Comparison of ENCODE assay signal across 13 cellular contexts in genomic region chr4:48985976-48986653, GRCh38. TPM values are rescaled to one million over a fixed set of nuclear protein-coding genes. Genes with fewer than 3 reads are reported as not detected.
DNase-seq lines count a peak whose midpoint lies in the region; ATAC-seq, FAIRE-seq and TF ChIP-seq lines count a peak whose summit lies in the region.
"Had no signal": no experiment of that assay in that cellular context is flagged by ENCODE, and none has a peak within 500 bp of the region (broad histone marks: within the 10 kb centered on the region; RNA-seq: fewer than 3 reads in every experiment).

CWH43 (plus strand) TSS chr4:48986275; CDS start chr4:48986430, 155 bp downstream.

- H3K4me2 ChIP-seq in HepG2 (ENCODE audit: low read depth, low read length) (no peak within 1 kb of the TSS), OCI-LY7 (ENCODE audit: low read length) (no peak within 1 kb of the TSS)
- H3K4me2 ChIP-seq: BLaER1 had no signal

- H3K36me3 ChIP-seq in liver (ENCODE audit: control insufficient read depth in 4 of 4, insufficient read depth in 3 of 4, low read depth in 1 of 4, low read length in 3 of 4) (no peaks in the 10 kb centered on the region), HepG2 (replicated peaks in 1 of 2; ENCODE audit: control insufficient read depth in 1 of 2, insufficient read depth in 2 of 2, low read length in 2 of 2) (no peaks in the 10 kb centered on the region), OCI-LY7 (ENCODE audit: insufficient read depth, low read length) (no peaks in the 10 kb centered on the region)
- H3K36me3 ChIP-seq: BLaER1 had no signal

- POLR2A ChIA-PET in HepG2 (lab: Yijun Ruan, JAX): no interaction called here
- POLR2A ChIA-PET in OCI-LY7 (lab: Charles Lee): no interaction called here

- H3K4me1 ChIP-seq in liver (ENCODE audit: control insufficient read depth in 4 of 4, insufficient read depth in 4 of 4, low read length in 3 of 4): peaks cover 7 to 11% (median 9%) of the 10 kb centered on the region in 4 donors
- no peaks in the 10 kb centered on the region for H3K4me1 ChIP-seq in HepG2 (ENCODE audit: insufficient read depth, low read length)
- H3K4me1 ChIP-seq in OCI-LY7 (ENCODE audit: insufficient read depth, low read length, poor library complexity, severe bottlenecking): no peaks in the 10 kb centered on the region
- H3K4me1 ChIP-seq: BLaER1 had no signal

- DNase-seq in HepG2 (ENCODE audit: low spot score) (no peak), epithelial cell of prostate (ENCODE audit: low read depth, low spot score) (no peak), lower leg skin (ENCODE audit: low spot score in 2 of 2) (no peak), ureter (ENCODE audit: low spot score) (no peak), A172 (ENCODE audit: low spot score) (no peak), OCI-LY7 (ENCODE audit: low spot score) (no peak)
- no peak for DNase-seq in activated CD8-positive, alpha-beta memory T cell treated with anti-CD3 and anti-CD28 coated beads, Interleukin-2, amount 50 U/mL, for 48 hours
- DNase-seq: activated CD4-positive, alpha-beta memory T cell treated with anti-CD3 and anti-CD28 coated beads for 36 hours; activated naive CD8-positive, alpha-beta T cell treated with anti-CD3 and anti-CD28 coated beads, Interleukin-2, amount 50 U/mL, for 24 hours; NCI-H2029 treated with DMSO at 0.1 percent for 48 hours had no signal

- TF ChIP-seq EP300 in HepG2 (IDR thresholded peaks at IDR 0.05; ENCODE audit: low read depth in 2 of 2, low read length in 2 of 2) (no peak), HepG2 (CRISPR knock-in tag; IDR thresholded peaks at IDR 0.05; ENCODE audit: borderline replicate concordance) (no peak)

- H2AFZ ChIP-seq in HepG2 (ENCODE audit: low read length): no peak within 1 kb of the TSS
- H2AFZ ChIP-seq in OCI-LY7 (ENCODE audit: low read length): no peak within 1 kb of the TSS

- H3K27ac ChIP-seq in liver (ENCODE audit: low read depth in 1 of 2, low read length in 2 of 2): no peak within 1 kb of the TSS
- H3K27ac ChIP-seq in HepG2 (ENCODE audit: extremely low read length, insufficient read depth, low read length): no peak within 1 kb of the TSS
- peak within 1 kb of the TSS; percentile 44 for H3K27ac ChIP-seq in epithelial cell of prostate
- no peak within 1 kb of the TSS for H3K27ac ChIP-seq in OCI-LY7 (ENCODE audit: low read depth, low read length, poor library complexity, severe bottlenecking)
- H3K27ac ChIP-seq: BLaER1 had no signal

- no peak for FAIRE-seq in HepG2 (lab: Jason Lieb, UNC)
- FAIRE-seq: HTR-8/SVneo had no signal

- H4K20me1 ChIP-seq in HepG2 (ENCODE audit: insufficient read depth, low read length): no peaks in the 10 kb centered on the region
- H4K20me1 ChIP-seq in OCI-LY7 (ENCODE audit: insufficient read depth, low read length): no peaks in the 10 kb centered on the region
- H4K20me1 ChIP-seq: BLaER1 had no signal

- H3K4me3 ChIP-seq in liver (ENCODE audit: low read depth in 1 of 3, low read length in 3 of 3) (peak within 1 kb of the TSS; percentile 23 to 57 (median 51)), HepG2 (replicated peaks in 1 of 3; ENCODE audit: insufficient read depth in 1 of 3, low read depth in 2 of 3, low read length in 3 of 3) (no peak within 1 kb of the TSS), lower leg skin (ENCODE audit: low read depth, poor library complexity, severe bottlenecking) (peak within 1 kb of the TSS; percentile 16), OCI-LY7 (ENCODE audit: low read depth, low read length, poor library complexity, severe bottlenecking) (no peak within 1 kb of the TSS)
- H3K4me3 ChIP-seq: BLaER1 had no signal

- BruUV-seq in HepG2 (replicated peaks; lab: Mats Ljungman, UMichigan) (no TSS peak), OCI-LY7 (replicated peaks; lab: Mats Ljungman, UMichigan) (no TSS peak)

- CTCF ChIA-PET in HepG2 (lab: Yijun Ruan, JAX; ENCODE audit: low intra/inter-chr PET ratio, low total read pairs): no interaction called here
- CTCF ChIA-PET in OCI-LY7 (lab: Charles Lee; ENCODE audit: unreplicated experiment): no interaction called here

- in situ Hi-C loops in HepG2 (cut with HindIII; ENCODE audit: extremely low pct_ligation_motif_present, low pct_unique_long_range_greater_than_20kb): no loop called here

- no peak for ATAC-seq in HepG2
- ATAC-seq: activated naive CD8-positive, alpha-beta T cell treated with anti-CD3 and anti-CD28 coated beads, Interleukin-2, amount 50 U/mL, for 24 hours had no signal

- H3K79me2 ChIP-seq in HepG2 (ENCODE audit: insufficient read depth, low read length): no peaks in the 10 kb centered on the region
- no peaks in the 10 kb centered on the region for H3K79me2 ChIP-seq in OCI-LY7 (ENCODE audit: insufficient read depth, low read depth, low read length)

- TF ChIP-seq CTCF in liver (IDR thresholded peaks at IDR 0.05; ENCODE audit: low read depth, low read length, missing input control) (no peak), HepG2 (CRISPR knock-in tag; IDR thresholded peaks at IDR 0.05) (no peak), lower leg skin (IDR thresholded peaks at IDR 0.05) (no peak), OCI-LY7 (conservative IDR thresholded peaks at IDR 0.05; ENCODE audit: low read length) (no peak)

- TF ChIP-seq POLR2A in HepG2 (IDR thresholded peaks at IDR 0.05; ENCODE audit: insufficient read depth in 1 of 2, low read depth in 2 of 2, low read length in 2 of 2) (no peak), lower leg skin (IDR thresholded peaks at IDR 0.05) (no peak)

- H3K9me2 ChIP-seq in OCI-LY7 (ENCODE audit: insufficient read depth, low read length): no peaks in the 10 kb centered on the region

- intact Hi-C loops in HepG2 (cut with micrococcal nuclease; ENCODE audit: unreplicated experiment): no loop called here
- intact Hi-C loops in lower leg skin (cut with DNase I; ENCODE audit: low total_unique reads): no loop called here
- intact Hi-C loops in OCI-LY7 (cut with micrococcal nuclease; ENCODE audit: unreplicated experiment): no loop called here

- no peak within 1 kb of the TSS for H3K9ac ChIP-seq in liver (ENCODE audit: low read depth in 1 of 2, low read length in 2 of 2)
- no peak within 1 kb of the TSS for H3K9ac ChIP-seq in HepG2 (ENCODE audit: insufficient read depth, low read depth, low read length)
- H3K9ac ChIP-seq: BLaER1 had no signal

- 3% methylated on average over 63 of the region's 63 CpGs for WGBS in liver
- WGBS in HepG2 (ENCODE audit: low lambda C conversion rate): 69% methylated on average over 47 of the region's 63 CpGs
- WGBS in lower leg skin, 2 donors: 3 to 10% methylated on average over 3 to 49 of the region's 63 CpGs

- H3K27me3 ChIP-seq in liver (ENCODE audit: control insufficient read depth in 4 of 4, insufficient read depth in 4 of 4, low read length in 3 of 4) (no peaks in the 10 kb centered on the region), HepG2 (ENCODE audit: control insufficient read depth in 1 of 2, insufficient read depth in 2 of 2, low read length in 2 of 2) (peaks cover 0 to 8% of the 10 kb centered on the region in 2 experiments; a peak in 2 of 5 replicates)
- H3K27me3 ChIP-seq: BLaER1 had no signal

- no peaks in the 10 kb centered on the region for H3K9me3 ChIP-seq in liver (ENCODE audit: control insufficient read depth in 4 of 4, low read length in 3 of 4)
- H3K9me3 ChIP-seq in HepG2 (ENCODE audit: low read length): no peaks in the 10 kb centered on the region
- no peaks in the 10 kb centered on the region for H3K9me3 ChIP-seq in OCI-LY7 (ENCODE audit: low read length)

- TF ChIP-seq RAD21 in liver (IDR thresholded peaks at IDR 0.05): no peak
- no peak for TF ChIP-seq RAD21 in HepG2 (CRISPR knock-in tag; IDR thresholded peaks at IDR 0.05)

TF ChIP-seq in liver, 16 proteins besides CTCF, POLR2A, EP300 and RAD21 (continues in another document):
- TF ChIP-seq FOXA1 (IDR thresholded peaks at IDR 0.05) (no peak), MAX (IDR thresholded peaks at IDR 0.05) (no peak), JUND (IDR thresholded peaks at IDR 0.05) (no peak), SP1 (IDR thresholded peaks at IDR 0.05) (no peak)

TF ChIP-seq in HepG2, 621 proteins besides CTCF, POLR2A, EP300 and RAD21 (continues in another document):
- TF ChIP-seq ZNF709 (CRISPR knock-in tag; IDR thresholded peaks at IDR 0.05): no peak

RNA-seq across cellular contexts. Expression of gene CWH43, which starts in this region (rescaled TPM):
- total RNA-seq in liver: under 1 TPM in 1 of 2 donors, not detected in 1; 0.08 TPM
- polyA plus RNA-seq in liver: under 1 TPM; 0.10 to 0.13 TPM
- not detected in 2 replicates for total RNA-seq in HepG2 (2016; rRNA removed; fragmentation: Illumina TruSeq; extraction: Trizol)
- total RNA-seq in HepG2 (2016; cell fraction: cytosol; rRNA removed; fragmentation: Illumina TruSeq; extraction: Trizol; ENCODE audit: low read depth): not detected in 2 replicates
- total RNA-seq in HepG2 (2016; cell fraction: insoluble cytoplasmic fraction; rRNA removed; fragmentation: Illumina TruSeq; extraction: Trizol): not detected in 2 replicates
- not detected in 2 replicates for total RNA-seq in HepG2 (2016; cell fraction: membrane; rRNA removed; fragmentation: Illumina TruSeq; extraction: Trizol)
- not detected in 2 replicates for total RNA-seq in HepG2 (2016; cell fraction: nucleus; rRNA removed; fragmentation: Illumina TruSeq; extraction: Trizol)
- polyA plus RNA-seq in HepG2 (2011; rRNA removed): not detected in 2 replicates
- polyA plus RNA-seq in HepG2 (2011; cell fraction: cytosol; rRNA removed): not detected in 2 replicates
- not detected in 2 replicates for polyA plus RNA-seq in HepG2 (2011; cell fraction: nucleus; rRNA removed)
- not detected in 2 replicates for polyA plus RNA-seq in HepG2 (2012)
- not detected in 2 replicates for polyA plus RNA-seq in HepG2 (2016; cell fraction: cytosol; fragmentation: Illumina TruSeq; extraction: Trizol; ENCODE audit: low read depth)
- polyA plus RNA-seq in HepG2 (2016; cell fraction: insoluble cytoplasmic fraction; fragmentation: Illumina TruSeq; extraction: Trizol; ENCODE audit: low read depth): not detected in 2 replicates
- not detected in 2 replicates for polyA plus RNA-seq in HepG2 (2016; cell fraction: membrane; fragmentation: Illumina TruSeq; extraction: Trizol; ENCODE audit: low read depth)
- polyA plus RNA-seq in HepG2 (2016; cell fraction: nucleus; fragmentation: Illumina TruSeq; extraction: Trizol; ENCODE audit: insufficient read depth, low read depth): not detected in 2 replicates
- not detected in 2 replicates for polyA minus RNA-seq in HepG2 (2011; rRNA and poly(A)+ RNA removed; ENCODE audit: low replicate concordance)
- polyA minus RNA-seq in HepG2 (2011; cell fraction: cytosol; rRNA and poly(A)+ RNA removed): not detected in 2 replicates
- not detected in 2 replicates for polyA minus RNA-seq in HepG2 (2011; cell fraction: nucleus; rRNA and poly(A)+ RNA removed)
- 10 to 100 TPM; 37.0 to 60.3 (median 47.6) TPM for total RNA-seq in lower leg skin
- 17.3 TPM for total RNA-seq in ureter
- total RNA-seq in A172 (2014; rRNA removed; shearing (Covaris generic)): not detected in 2 replicates
- total RNA-seq in OCI-LY7 (2014; rRNA removed; shearing (Covaris generic)): not detected in 2 replicates
- total RNA-seq in OCI-LY7 (2022): not detected in 2 replicates
- total RNA-seq: activated CD4-positive, alpha-beta memory T cell treated with anti-CD3 and anti-CD28 coated beads for 36 hours had no signal

Comparison
In these comparisons a context has a peak if more than half of its experiments do, and no peak if none do; other contexts are left out.
1. RNA of gene CWH43 (total RNA-seq): 37.0 to 60.3 TPM in lower leg skin and 17.3 TPM in ureter (single experiment); 0.08 TPM in liver, not detected in HepG2, not detected in A172 and not detected in OCI-LY7; every median in the first group is over 10 times any median in the second.
2. H3K4me3 ChIP-seq: peak in liver (3 of 3) and lower leg skin (single experiment); none in HepG2 (0 of 3) and OCI-LY7 (single experiment).